1 cellular context compared by ENCODE assay signal in the genomic region with DNA sequence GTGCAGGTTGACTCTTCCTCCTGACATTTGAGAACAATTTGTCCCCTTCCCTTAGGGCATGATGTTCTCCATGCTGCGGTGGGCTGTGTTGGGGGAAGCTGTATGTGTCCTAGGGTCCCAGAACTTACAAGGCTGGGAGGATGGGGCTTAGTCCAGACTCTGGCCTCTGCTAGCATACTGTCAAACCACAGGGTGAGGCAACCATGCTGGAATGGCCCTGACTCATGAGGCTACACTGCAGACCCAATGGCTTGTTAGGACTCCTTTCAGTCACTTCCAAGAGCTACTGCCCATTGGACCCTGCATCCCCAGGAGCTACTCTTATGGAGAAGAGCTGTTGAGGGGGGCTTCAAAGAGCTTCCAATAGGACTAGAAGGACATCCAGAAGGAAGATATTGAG.
TF ChIP-seq lines count a peak whose summit lies in the region.

No MANE protein-coding gene starts in this region.

TF ChIP-seq in IMR-90, 13 proteins besides CTCF, POLR2A, EP300 and RAD21:
- TF ChIP-seq BHLHE40 (IDR thresholded peaks at IDR 0.05; ENCODE audit: low read depth, low read length) (no peak), SMC3 (IDR thresholded peaks at IDR 0.05; ENCODE audit: low read depth, low read length) (no peak), CEBPB (IDR thresholded peaks at IDR 0.05; ENCODE audit: low read depth, low read length) (peak; percentile 86), FOS (IDR thresholded peaks at IDR 0.05; ENCODE audit: low read depth, low read length) (no peak), USF2 (IDR thresholded peaks at IDR 0.05; ENCODE audit: low read depth, low read length) (no peak), MAFK (IDR thresholded peaks at IDR 0.05; ENCODE audit: low read depth, low read length) (no peak), RCOR1 (IDR thresholded peaks at IDR 0.05; ENCODE audit: insufficient replicate concordance, low read length) (no peak)
